In genomic region chr4:154822775-154823174, GRCh38 we compare ENCODE assay signal across 19 cellular contexts. TPM values are rescaled to one million over a fixed set of nuclear protein-coding genes. Genes with fewer than 3 reads are reported as not detected.
DNase-seq lines count a peak whose midpoint lies in the region; TF ChIP-seq lines count a peak whose summit lies in the region.
"Had no signal": no experiment of that assay in that cellular context is flagged by ENCODE, and none has a peak within 500 bp of the region (broad histone marks: within the 10 kb centered on the region; RNA-seq: fewer than 3 reads in every experiment).

No MANE protein-coding gene starts in this region.

- no peak overlapping the region for H3K27ac Mint-ChIP-seq in CD8-positive, alpha-beta memory T cell
- H3K27ac Mint-ChIP-seq in glutamatergic neuron (ENCODE audit: unreplicated experiment): no peak overlapping the region
- H3K27ac Mint-ChIP-seq: dendritic cell treated with granulocyte-macrophage colony-stimulating factor and Interleukin-4, amounts not matched to agents 40 ng/mL and 50 ng/mL, for 4 days had no signal

- H3K9me3 ChIP-seq in GM23248 (ENCODE audit: low read depth) (no peaks in the 10 kb centered on the region), adipocyte (ENCODE audit: control insufficient read depth, low read length) (peaks cover 5% of the 10 kb centered on the region)
- no peaks in the 10 kb centered on the region for H3K9me3 ChIP-seq in CD8-positive, alpha-beta memory T cell (ENCODE audit: low read length)
- H3K9me3 ChIP-seq: SJSA1, upper lobe of left lung had no signal

- H3K36me3 Mint-ChIP-seq in CD8-positive, alpha-beta memory T cell: no peaks in the 10 kb centered on the region
- H3K36me3 Mint-ChIP-seq in glutamatergic neuron (ENCODE audit: unreplicated experiment): no peaks in the 10 kb centered on the region

- H3K9ac ChIP-seq in GM23248: no peak overlapping the region
- no peak overlapping the region for H3K9ac ChIP-seq in adipocyte (ENCODE audit: low read length)
- H3K9ac ChIP-seq: parathyroid adenoma had no signal

- H3K4me3 ChIP-seq in GM23248 (no peak overlapping the region), adipocyte (ENCODE audit: low read length) (peak overlapping the region; percentile 36), brain microvascular endothelial cell (ENCODE audit: low read depth, low read length) (no peak overlapping the region)
- H3K4me3 ChIP-seq in CD8-positive, alpha-beta memory T cell (ENCODE audit: low read length): no peak overlapping the region
- H3K4me3 ChIP-seq: SJSA1, upper lobe of left lung had no signal

- H3K27me3 Mint-ChIP-seq in CD8-positive, alpha-beta memory T cell: peaks cover 0 to 1% of the 10 kb centered on the region in 2 donors
- no peaks in the 10 kb centered on the region for H3K27me3 Mint-ChIP-seq in glutamatergic neuron (ENCODE audit: unreplicated experiment)
- H3K27me3 Mint-ChIP-seq: dendritic cell treated with granulocyte-macrophage colony-stimulating factor and Interleukin-4, amounts not matched to agents 40 ng/mL and 50 ng/mL, for 4 days had no signal

- in situ Hi-C loops in GM23248 (cut with MboI) (no loop called here), brain microvascular endothelial cell (cut with HindIII; ENCODE audit: low pct_ligation_motif_present, low sequenced_read_pairs) (no loop called here)

- peaks cover 0 to 2% (median 0%) of the 10 kb centered on the region in 5 donors for H3K9me3 Mint-ChIP-seq in CD8-positive, alpha-beta memory T cell
- H3K9me3 Mint-ChIP-seq in glutamatergic neuron (ENCODE audit: unreplicated experiment): no peaks in the 10 kb centered on the region
- H3K9me3 Mint-ChIP-seq: dendritic cell treated with granulocyte-macrophage colony-stimulating factor and Interleukin-4, amounts not matched to agents 40 ng/mL and 50 ng/mL, for 4 days had no signal

- peaks cover 20% of the 10 kb centered on the region for H3F3A ChIP-seq in GM23248 (ENCODE audit: insufficient read depth)

- H3K36me3 ChIP-seq in GM23248 (ENCODE audit: low read depth): no peaks in the 10 kb centered on the region
- H3K36me3 ChIP-seq in adipocyte (ENCODE audit: control insufficient read depth, insufficient read depth, low read length, severe bottlenecking): no peaks in the 10 kb centered on the region
- H3K36me3 ChIP-seq in CD8-positive, alpha-beta memory T cell (ENCODE audit: insufficient read depth, low read length): no peaks in the 10 kb centered on the region
- no peaks in the 10 kb centered on the region for H3K36me3 ChIP-seq in brain microvascular endothelial cell (replicated peaks)
- H3K36me3 ChIP-seq: SJSA1, upper lobe of left lung had no signal

- CTCF ChIA-PET in CD8-positive, alpha-beta memory T cell (lab: Charles Lee): no interaction called here

- H3K9me2 ChIP-seq in GM23248 (ENCODE audit: insufficient read depth): no peaks in the 10 kb centered on the region

- peak overlapping the region; percentile 76 for H3K27ac ChIP-seq in GM23248
- H3K27ac ChIP-seq in CD8-positive, alpha-beta memory T cell (ENCODE audit: low read depth, low read length): no peak overlapping the region
- H3K27ac ChIP-seq in brain microvascular endothelial cell: no peak overlapping the region
- H3K27ac ChIP-seq: parathyroid adenoma, SJSA1, upper lobe of left lung had no signal

- no peaks in the 10 kb centered on the region for H3K4me1 Mint-ChIP-seq in CD8-positive, alpha-beta memory T cell
- H3K4me1 Mint-ChIP-seq in glutamatergic neuron (ENCODE audit: low read depth, unreplicated experiment): no peaks in the 10 kb centered on the region

- H3K79me2 ChIP-seq in GM23248 (ENCODE audit: insufficient read depth): no peaks in the 10 kb centered on the region
- H3K79me2 ChIP-seq: parathyroid adenoma had no signal

- peak overlapping the region; percentile 13 for H3K4me2 ChIP-seq in GM23248 (ENCODE audit: unreplicated experiment)

- no peaks in the 10 kb centered on the region for H3K27me3 ChIP-seq in GM23248 (replicated peaks; ENCODE audit: insufficient read depth)
- no peaks in the 10 kb centered on the region for H3K27me3 ChIP-seq in adipocyte (replicated peaks; ENCODE audit: control insufficient read depth, insufficient read depth, low read length)
- H3K27me3 ChIP-seq in CD8-positive, alpha-beta memory T cell (ENCODE audit: insufficient read depth, low read length, poor library complexity, severe bottlenecking): no peaks in the 10 kb centered on the region
- no peaks in the 10 kb centered on the region for H3K27me3 ChIP-seq in brain microvascular endothelial cell (replicated peaks)
- H3K27me3 ChIP-seq: SJSA1, upper lobe of left lung had no signal

- DNase-seq in A172 (ENCODE audit: low spot score): peak; percentile 4
- peak; percentile 91 for DNase-seq in GM23248
- DNase-seq in adipocyte (ENCODE audit: low read depth): peak; percentile 93
- DNase-seq in fibroblast of peridontal ligament (ENCODE audit: extremely low read depth): peak; percentile 90
- no peak for DNase-seq in CD8-positive, alpha-beta memory T cell
- no peak for DNase-seq in posterior cingulate gyrus
- no peak for DNase-seq in brain microvascular endothelial cell
- no peak for DNase-seq in glutamatergic neuron
- DNase-seq: activated CD4-positive, alpha-beta T cell treated with anti-CD3 and anti-CD28 coated beads for 48 hours; NCI-H1694; NCI-H446 treated with DMSO at 0.1 percent for 48 hours; stimulated activated CD4-positive, alpha-beta T cell treated with anti-CD3 and anti-CD28 coated beads, Interleukin-12 subunit alpha, Interleukin-12 subunit beta, amount 100 ng/mL, for 4 hours; stimulated activated naive CD4-positive, alpha-beta T cell treated with Interleukin-2 at 50 U/mL for 16 hours; T1000; upper lobe of left lung had no signal

- intact Hi-C loops in posterior cingulate gyrus (cut with DNase I): no loop called here

- peaks cover 17% of the 10 kb centered on the region for H3K4me1 ChIP-seq in GM23248 (ENCODE audit: insufficient read depth)
- peaks cover 13% of the 10 kb centered on the region for H3K4me1 ChIP-seq in adipocyte (ENCODE audit: control insufficient read depth, insufficient read depth, low read length)
- H3K4me1 ChIP-seq in CD8-positive, alpha-beta memory T cell (ENCODE audit: insufficient read depth, low read length): no peaks in the 10 kb centered on the region
- H3K4me1 ChIP-seq: parathyroid adenoma, SJSA1, upper lobe of left lung had no signal

- TF ChIP-seq CTCF in brain microvascular endothelial cell (IDR thresholded peaks at IDR 0.05; ENCODE audit: low read depth, low read length, missing control alignments) (no peak), glutamatergic neuron (IDR thresholded peaks at IDR 0.05; ENCODE audit: partially characterized antibody, unreplicated experiment) (no peak)

- H2AFZ ChIP-seq in GM23248: 0 out of 2 replicates have a peak overlapping the region, but pooled peaks have one; percentile 1
- H2AFZ ChIP-seq: parathyroid adenoma had no signal

- H4K20me1 ChIP-seq in GM23248 (ENCODE audit: insufficient read depth): no peaks in the 10 kb centered on the region

- H3K4me3 Mint-ChIP-seq in CD8-positive, alpha-beta memory T cell: no peak overlapping the region
- H3K4me3 Mint-ChIP-seq in glutamatergic neuron (ENCODE audit: unreplicated experiment): no peak overlapping the region
- H3K4me3 Mint-ChIP-seq: dendritic cell treated with granulocyte-macrophage colony-stimulating factor and Interleukin-4, amounts not matched to agents 40 ng/mL and 50 ng/mL, for 4 days had no signal

- POLR2A ChIA-PET in CD8-positive, alpha-beta memory T cell (lab: Charles Lee): no interaction called here

RNA-seq across cellular contexts. Expression of gene RBM46, which starts 41.7 kb away (rescaled TPM):
- total RNA-seq in A172 (2014; rRNA removed; shearing (Covaris generic)): not detected in 2 replicates
- total RNA-seq in GM23248 (2014; rRNA removed; shearing (Covaris generic)): 0.32 TPM in 1 of 2 replicates, not detected in the other
- polyA plus RNA-seq in GM23248 (2016; fragmentation: Nextera tagmentation; extraction: Ambion mirVana): 0.40 TPM in 1 of 2 replicates, not detected in the other
- not detected for total RNA-seq in CD8-positive, alpha-beta memory T cell
- polyA plus RNA-seq in CD8-positive, alpha-beta memory T cell: not detected
- 7.9 TPM for total RNA-seq in glutamatergic neuron (ENCODE audit: unreplicated experiment)
- total RNA-seq: esophagus mucosa, SJSA1, upper lobe of left lung had no signal

Comparison
In these comparisons a context has a peak if more than half of its experiments do, and no peak if none do; other contexts are left out.
1. DNase-seq: peak in A172 (single experiment), GM23248 (single experiment), adipocyte (single experiment) and fibroblast of peridontal ligament (single experiment); none in CD8-positive, alpha-beta memory T cell (0 of 5), posterior cingulate gyrus (0 of 10), brain microvascular endothelial cell (single experiment) and glutamatergic neuron (single experiment).